In genomic region chr22:36065775-36066544, GRCh38 we compare ENCODE assay signal across 8 cellular contexts.
DNase-seq lines count a peak whose midpoint lies in the region; ATAC-seq, FAIRE-seq and TF ChIP-seq lines count a peak whose summit lies in the region.

No MANE protein-coding gene starts in this region.

- DNase-seq in AG04449 (ENCODE audit: low read depth, low spot score) (peak; percentile 73), H54 (ENCODE audit: insufficient read length, low spot score) (peak; percentile 75), NCI-H446 (lab: John Stamatoyannopoulos, UW) (peak; percentile 88 to 97), cerebellar cortex (ENCODE audit: low spot score) (peak; percentile 90), iris pigment epithelial cell (ENCODE audit: low read depth) (peak; percentile 82), smooth muscle cell of the brain vasculature (ENCODE audit: low read depth, low spot score) (peak; percentile 93)
- DNase-seq in activated CD4-positive, CD25-positive, alpha-beta regulatory T cell treated with anti-CD3 and anti-CD28 coated beads, Interleukin-2, amount 50 U/mL, for 72 hours: peak; percentile 75

- TF ChIP-seq POLR2A in H54 (IDR thresholded peaks at IDR 0.05; ENCODE audit: low read depth, low read length): no peak; the same call in 1 of the 2 replicates

- POLR2A ChIA-PET in AG04449 (lab: Yijun Ruan, JAX): interaction anchor here (0.6 to 2.1 kb wide), 9 partner anchors 10 to 436 kb away, joined by 3 to 14 read pairs (median 3); partner anchors contain the start of gene RBFOX2

- ATAC-seq in HG02973 (IDR thresholded peaks at IDR 0.05; ENCODE audit: unreplicated experiment): no peak

- peak; percentile 70 for FAIRE-seq in H54 (lab: Jason Lieb, UNC)

- peak; percentile 84 for TF ChIP-seq CTCF in AG04449 (IDR thresholded peaks at IDR 0.05; ENCODE audit: insufficient read depth, low read length, missing control alignments)

- CTCF ChIA-PET in AG04449 (lab: Yijun Ruan, JAX): interaction anchor here (0.6 to 8.3 kb wide), 105 partner anchors 10 to 715 kb away, joined by 3 to 219 read pairs (median 6); partner anchors contain the start of genes APOL6 and RBFOX2

- H3K4me3 ChIP-seq in AG04449 (ENCODE audit: low read depth, low read length): peak overlapping the region; percentile 62
